ENCODE assay signal across 26 cellular contexts in genomic region chr18:8537400-8537799, GRCh38.
"Had no signal": no experiment of that assay in that cellular context is flagged by ENCODE, and none has a peak within 500 bp of the region (broad histone marks: within the 10 kb centered on the region; RNA-seq: fewer than 3 reads in every experiment).

No MANE protein-coding gene starts in this region.

- H3K9ac ChIP-seq: parathyroid adenoma had no signal

- H3K36me3 Mint-ChIP-seq: activated naive CD8-positive, alpha-beta T cell treated with anti-CD3 and anti-CD28 coated beads for 36 hours; mesothelial cell of epicardium; stimulated activated naive B cell treated with anti-CD40 and anti-IgM and Interleukin-4, amounts not matched to agents 10 μg/mL and 1 μg/mL and 100 μg/mL, for 72 hours had no signal

- H3K4me1 ChIP-seq: esophagus muscularis mucosa, foreskin keratinocyte, heart left ventricle, parathyroid adenoma, psoas muscle, tibial nerve had no signal

- H3K4me3 Mint-ChIP-seq: activated naive CD8-positive, alpha-beta T cell treated with anti-CD3 and anti-CD28 coated beads for 36 hours; activated T-cell treated with anti-CD3 and anti-CD28 coated beads, Interleukin-2, amount 50 U/mL, for 72 hours; endodermal cell; mesothelial cell of epicardium; naive B cell; stimulated activated naive B cell treated with anti-CD40 and anti-IgM and Interleukin-4, amounts not matched to agents 10 μg/mL and 1 μg/mL and 100 μg/mL, for 72 hours had no signal

- H3K27ac Mint-ChIP-seq: activated naive CD8-positive, alpha-beta T cell treated with anti-CD3 and anti-CD28 coated beads for 36 hours; activated T-cell treated with anti-CD3 and anti-CD28 coated beads, Interleukin-2, amount 50 U/mL, for 72 hours; endodermal cell; mesothelial cell of epicardium; stimulated activated naive B cell treated with anti-CD40 and anti-IgM and Interleukin-4, amounts not matched to agents 10 μg/mL and 1 μg/mL and 100 μg/mL, for 72 hours had no signal

- DNase-seq: activated CD4-positive, alpha-beta T cell treated with anti-CD3 and anti-CD28 coated beads for 4 hours; activated CD4-positive, alpha-beta T cell treated with anti-CD3 and anti-CD28 coated beads, Interleukin-2, amount 50 U/mL, for 4 hours; activated naive CD4-positive, alpha-beta T cell; activated naive CD8-positive, alpha-beta T cell treated with anti-CD3 and anti-CD28 coated beads for 36 hours; activated T-cell treated with anti-CD3 and anti-CD28 coated beads for 4 hours; activated T-cell treated with anti-CD3 and anti-CD28 coated beads, Interleukin-2, amount 50 U/mL, for 72 hours; brain microvascular endothelial cell; central memory CD4-positive, alpha-beta T cell; endodermal cell; foreskin keratinocyte; heart left ventricle; naive B cell; nucleus accumbens; psoas muscle; stimulated activated CD4-positive, alpha-beta T cell treated with anti-CD3 and anti-CD28 coated beads, Interleukin-1b, Interleukin-23, amount 100 ng/mL, for 48 hours; stimulated activated CD4-positive, alpha-beta T cell treated with anti-CD3 and anti-CD28 coated beads, Interleukin-4, amount 100 ng/mL, for 4 hours; stimulated activated CD8-positive, alpha-beta memory T cell treated with anti-CD3 and anti-CD28 coated beads, Interleukin-4, amount 100 ng/mL, for 48 hours; stimulated activated naive B cell treated with anti-CD40 and anti-IgM and Interleukin-4, amounts not matched to agents 10 μg/mL and 1 μg/mL and 100 μg/mL, for 72 hours; T-helper 1 cell; T-helper 9 cell had no signal

- H3K27me3 ChIP-seq: brain microvascular endothelial cell, esophagus muscularis mucosa, heart left ventricle, tibial nerve had no signal

- ATAC-seq: activated T-cell treated with anti-CD3 and anti-CD28 coated beads, Interleukin-2, amount 50 U/mL, for 72 hours; foreskin keratinocyte; heart left ventricle; stimulated activated naive B cell treated with anti-CD40 and anti-IgM and Interleukin-4, amounts not matched to agents 10 μg/mL and 1 μg/mL and 100 μg/mL, for 72 hours had no signal

- H3K4me3 ChIP-seq: esophagus muscularis mucosa, heart left ventricle, psoas muscle, smooth muscle cell, tibial nerve had no signal

- H3K36me3 ChIP-seq: brain microvascular endothelial cell, esophagus muscularis mucosa, heart left ventricle, tibial nerve had no signal

- H3K27ac ChIP-seq: brain microvascular endothelial cell, esophagus muscularis mucosa, foreskin keratinocyte, heart left ventricle, parathyroid adenoma, psoas muscle, tibial nerve, VCaP had no signal

- H2AFZ ChIP-seq: parathyroid adenoma had no signal

- H3K4me1 Mint-ChIP-seq: activated naive CD8-positive, alpha-beta T cell treated with anti-CD3 and anti-CD28 coated beads for 36 hours; endodermal cell; mesothelial cell of epicardium; naive B cell; stimulated activated naive B cell treated with anti-CD40 and anti-IgM and Interleukin-4, amounts not matched to agents 10 μg/mL and 1 μg/mL and 100 μg/mL, for 72 hours had no signal

- H3K4me2 ChIP-seq: smooth muscle cell had no signal
